In the genomic region with DNA sequence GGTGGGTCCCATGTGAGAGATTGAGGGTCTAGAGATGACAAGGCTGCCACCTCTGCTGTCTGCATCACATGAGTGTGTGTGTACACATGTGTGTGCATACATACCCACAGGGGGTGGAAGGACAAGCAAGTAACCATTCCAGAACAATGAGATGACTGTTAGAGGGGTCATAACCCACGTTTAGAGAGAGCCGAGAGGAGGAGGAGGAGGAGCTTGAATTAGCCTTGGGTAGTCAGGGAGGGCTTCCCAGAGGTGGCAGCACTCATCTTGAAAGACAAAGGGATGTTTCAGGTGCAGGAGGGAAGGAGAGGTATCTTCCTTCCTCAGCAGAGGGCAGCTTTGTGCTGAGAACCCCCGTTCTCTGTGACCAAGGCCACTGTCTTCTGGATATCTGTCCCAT, we compare ENCODE assay signal across 20 cellular contexts. TPM values are rescaled to one million over a fixed set of nuclear protein-coding genes. Genes with fewer than 3 reads are reported as not detected.
DNase-seq lines count a peak whose midpoint lies in the region; ATAC-seq and TF ChIP-seq lines count a peak whose summit lies in the region.
"Had no signal": no experiment of that assay in that cellular context is flagged by ENCODE, and none has a peak within 500 bp of the region (broad histone marks: within the 10 kb centered on the region; RNA-seq: fewer than 3 reads in every experiment).

No MANE protein-coding gene starts in this region.

- no peaks in the 10 kb centered on the region for H3K27me3 ChIP-seq in GM23338 (ENCODE audit: insufficient read depth)
- H3K27me3 ChIP-seq in spleen (replicated peaks in 1 of 7) = no peaks in the 10 kb centered on the region
- H3K27me3 ChIP-seq: BLaER1 treated with 17β-estradiol and CSF1 and Interleukin-3, amounts not matched to agents 10 nM and 100 nM; thyroid gland had no signal

- DNase-seq in GM23338 (ENCODE audit: low spot score) (peak; percentile 61), T-helper 17 cell (no peak), epidermal melanocyte (ENCODE audit: insufficient read length, low spot score) (peak; percentile 80), spleen (no peak), inferior parietal cortex (ENCODE audit: extremely low spot score) (no peak), retina (no peak)
- DNase-seq: activated naive CD4-positive, alpha-beta T cell treated with anti-CD3 and anti-CD28 coated beads, Interleukin-2, amount 10 ng/mL, durations not matched to agents 7 days and 5 days; DND-41; hippocampal formation; left colon; NCI-H1105; NCI-H2171; RPMI8226; stimulated activated CD4-positive, alpha-beta T cell treated with anti-CD3 and anti-CD28 coated beads, Interleukin-4, amount 100 ng/mL, for 4 hours; thyroid gland had no signal

- peaks cover 11% of the 10 kb centered on the region for H3K36me3 Mint-ChIP-seq in GM23338 (ENCODE audit: low read depth)
- H3K36me3 Mint-ChIP-seq in T-helper 17 cell (ENCODE audit: low read depth) = peaks cover 9% of the 10 kb centered on the region
- H3K36me3 Mint-ChIP-seq: brain had no signal

- H3K36me3 ChIP-seq in GM23338 (ENCODE audit: insufficient read depth) = no peaks in the 10 kb centered on the region
- H3K36me3 ChIP-seq in spleen = peaks cover 4 to 83% (median 39%) of the 10 kb centered on the region in 6 donors
- H3K36me3 ChIP-seq: thyroid gland had no signal

- H4K20me1 ChIP-seq in GM23338 (replicated peaks; ENCODE audit: insufficient read depth) = no peaks in the 10 kb centered on the region

- H3K79me2 ChIP-seq in GM23338 (replicated peaks; ENCODE audit: insufficient read depth) = no peaks in the 10 kb centered on the region
- H3K79me2 ChIP-seq: parathyroid adenoma had no signal

- intact Hi-C loops in spleen (cut with DNase I; ENCODE audit: low total_unique reads) = no loop called here

- H3F3A ChIP-seq in GM23338 (replicated peaks; ENCODE audit: low read depth) = no peaks in the 10 kb centered on the region

- peaks cover 9% of the 10 kb centered on the region for H3K27me3 Mint-ChIP-seq in GM23338 (ENCODE audit: insufficient read depth, low read depth, poor library complexity)
- no peaks in the 10 kb centered on the region for H3K27me3 Mint-ChIP-seq in T-helper 17 cell
- H3K27me3 Mint-ChIP-seq: activated naive CD4-positive, alpha-beta T cell treated with anti-CD3 and anti-CD28 coated beads, Interleukin-2, amount 10 ng/mL, durations not matched to agents 7 days and 5 days had no signal

- peaks cover 15% of the 10 kb centered on the region for H3K9me3 Mint-ChIP-seq in GM23338
- H3K9me3 Mint-ChIP-seq: activated naive CD4-positive, alpha-beta T cell treated with anti-CD3 and anti-CD28 coated beads, Interleukin-2, amount 10 ng/mL, durations not matched to agents 7 days and 5 days had no signal

- H3K27ac ChIP-seq in GM23338 (ENCODE audit: low read depth) = no peak overlapping the region
- peak overlapping the region in 5 of 8 donors; percentile 10 to 99 (median 98) for H3K27ac ChIP-seq in spleen
- H3K27ac ChIP-seq: HL-60, parathyroid adenoma, thyroid gland had no signal

- H3K4me3 Mint-ChIP-seq in GM23338 (no peak overlapping the region), T-helper 17 cell (peak overlapping the region; percentile 39)
- H3K4me3 Mint-ChIP-seq: activated naive CD4-positive, alpha-beta T cell treated with anti-CD3 and anti-CD28 coated beads, Interleukin-2, amount 10 ng/mL, durations not matched to agents 7 days and 5 days; brain had no signal

- WGBS in spleen, 5 donors = 63 to 72% (median 66%) methylated on average over 3 of the region's 3 CpGs

- H3K4me2 ChIP-seq in GM23338 = 0 out of 2 replicates have a peak overlapping the region, but pooled peaks have one; percentile 38

- H3K4me3 ChIP-seq in GM23338 (no peak overlapping the region), spleen (no peak overlapping the region)
- H3K4me3 ChIP-seq: BLaER1 treated with 17β-estradiol and CSF1 and Interleukin-3, amounts not matched to agents 10 nM and 100 nM; thyroid gland had no signal

- peak; percentile 15 to 57; a peak in 2 of 4 replicates for TF ChIP-seq CTCF in GM23338 (conservative IDR thresholded peaks at IDR 0.05; ENCODE audit: low read depth in 2 of 2)
- no peak for TF ChIP-seq CTCF in spleen (IDR thresholded peaks at IDR 0.05 in 8 of 11, conservative IDR thresholded peaks at IDR 0.05 in 3 of 11)

- H3K27ac Mint-ChIP-seq in GM23338 (no peak overlapping the region), T-helper 17 cell (peak overlapping the region; percentile 92)

- H3K9me3 ChIP-seq in T-helper 17 cell (ENCODE audit: control insufficient read depth, low read length, poor library complexity, severe bottlenecking) = no peaks in the 10 kb centered on the region
- no peaks in the 10 kb centered on the region for H3K9me3 ChIP-seq in spleen
- H3K9me3 ChIP-seq: BLaER1 treated with 17β-estradiol and CSF1 and Interleukin-3, amounts not matched to agents 10 nM and 100 nM; thyroid gland had no signal

- no peaks in the 10 kb centered on the region for H3K9me2 ChIP-seq in GM23338 (ENCODE audit: insufficient read depth)

- H3K4me1 ChIP-seq in GM23338 (ENCODE audit: insufficient read depth) (peaks cover 7% of the 10 kb centered on the region; the same call in 1 of the 2 replicates), spleen (peaks cover 32 to 98% (median 74%) of the 10 kb centered on the region in 6 donors)
- H3K4me1 ChIP-seq: parathyroid adenoma had no signal

- H3K4me1 Mint-ChIP-seq in GM23338 (peaks cover 21% of the 10 kb centered on the region), T-helper 17 cell (peaks cover 42% of the 10 kb centered on the region)

- no peak overlapping the region for H2AFZ ChIP-seq in GM23338
- H2AFZ ChIP-seq: parathyroid adenoma had no signal

- peak; percentile 55 for ATAC-seq in GM23338
- no peak for ATAC-seq in T-helper 17 cell
- ATAC-seq in GM21619 (IDR thresholded peaks at IDR 0.05; ENCODE audit: unreplicated experiment) = no peak

- no peak for TF ChIP-seq POLR2A in spleen (IDR thresholded peaks at IDR 0.05)

TF ChIP-seq in GM23338, 12 proteins besides CTCF, POLR2A, EP300 and RAD21 (continues in another document):
- TF ChIP-seq, protein P1, sequence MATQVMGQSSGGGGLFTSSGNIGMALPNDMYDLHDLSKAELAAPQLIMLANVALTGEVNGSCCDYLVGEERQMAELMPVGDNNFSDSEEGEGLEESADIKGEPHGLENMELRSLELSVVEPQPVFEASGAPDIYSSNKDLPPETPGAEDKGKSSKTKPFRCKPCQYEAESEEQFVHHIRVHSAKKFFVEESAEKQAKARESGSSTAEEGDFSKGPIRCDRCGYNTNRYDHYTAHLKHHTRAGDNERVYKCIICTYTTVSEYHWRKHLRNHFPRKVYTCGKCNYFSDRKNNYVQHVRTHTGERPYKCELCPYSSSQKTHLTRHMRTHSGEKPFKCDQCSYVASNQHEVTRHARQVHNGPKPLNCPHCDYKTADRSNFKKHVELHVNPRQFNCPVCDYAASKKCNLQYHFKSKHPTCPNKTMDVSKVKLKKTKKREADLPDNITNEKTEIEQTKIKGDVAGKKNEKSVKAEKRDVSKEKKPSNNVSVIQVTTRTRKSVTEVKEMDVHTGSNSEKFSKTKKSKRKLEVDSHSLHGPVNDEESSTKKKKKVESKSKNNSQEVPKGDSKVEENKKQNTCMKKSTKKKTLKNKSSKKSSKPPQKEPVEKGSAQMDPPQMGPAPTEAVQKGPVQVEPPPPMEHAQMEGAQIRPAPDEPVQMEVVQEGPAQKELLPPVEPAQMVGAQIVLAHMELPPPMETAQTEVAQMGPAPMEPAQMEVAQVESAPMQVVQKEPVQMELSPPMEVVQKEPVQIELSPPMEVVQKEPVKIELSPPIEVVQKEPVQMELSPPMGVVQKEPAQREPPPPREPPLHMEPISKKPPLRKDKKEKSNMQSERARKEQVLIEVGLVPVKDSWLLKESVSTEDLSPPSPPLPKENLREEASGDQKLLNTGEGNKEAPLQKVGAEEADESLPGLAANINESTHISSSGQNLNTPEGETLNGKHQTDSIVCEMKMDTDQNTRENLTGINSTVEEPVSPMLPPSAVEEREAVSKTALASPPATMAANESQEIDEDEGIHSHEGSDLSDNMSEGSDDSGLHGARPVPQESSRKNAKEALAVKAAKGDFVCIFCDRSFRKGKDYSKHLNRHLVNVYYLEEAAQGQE (IDR thresholded peaks at IDR 0.05; ENCODE audit: unreplicated experiment) = no peak
- TF ChIP-seq EZH2phosphoT487 (IDR thresholded peaks at IDR 0.05; ENCODE audit: unreplicated experiment) = no peak
- TF ChIP-seq EZH2 (IDR thresholded peaks at IDR 0.05; ENCODE audit: low read depth, unreplicated experiment) = no peak
- TF ChIP-seq JUNB (IDR thresholded peaks at IDR 0.05; ENCODE audit: unreplicated experiment) = no peak
- no peak for TF ChIP-seq STAT1 (IDR thresholded peaks at IDR 0.05; ENCODE audit: unreplicated experiment)

RNA-seq across cellular contexts. Expression of gene TNFRSF1B, which starts 21.3 kb away (rescaled TPM):
- 1.8 and 4.1 TPM in 2 replicates for total RNA-seq in GM23338 (2014; rRNA removed; shearing (Covaris generic))
- polyA plus RNA-seq in GM23338 (2016; fragmentation: Nextera tagmentation; extraction: Ambion mirVana) = 0.68 and 0.91 TPM in 2 replicates
- 100 to 1,000 TPM; 127 to 132 TPM for total RNA-seq in T-helper 17 cell
- 100 to 1,000 TPM; 142 to 233 (median 183) TPM for total RNA-seq in spleen
- polyA plus RNA-seq in spleen = 10 to 100 TPM; 28.5 to 63.2 (median 36.8) TPM

RNA-seq across cellular contexts. Expression of gene VPS13D, which starts 41.7 kb away (rescaled TPM):
- 34.7 and 34.9 TPM in 2 replicates for total RNA-seq in GM23338 (2014; rRNA removed; shearing (Covaris generic))
- polyA plus RNA-seq in GM23338 (2016; fragmentation: Nextera tagmentation; extraction: Ambion mirVana) = 7.5 and 10.7 TPM in 2 replicates
- 10 to 100 TPM; 63.5 to 67.6 TPM for total RNA-seq in T-helper 17 cell
- 100 to 1,000 TPM in 1 of 7 donors, 10 to 100 TPM in 6; 70.3 to 108 (median 93.7) TPM for total RNA-seq in spleen
- 10 to 100 TPM; 10.1 to 15.3 (median 10.5) TPM for polyA plus RNA-seq in spleen

Comparison
In these comparisons a context has a peak if more than half of its experiments do, and no peak if none do; other contexts are left out.
1. DNase-seq: peak in GM23338 (single experiment) and epidermal melanocyte (single experiment); none in T-helper 17 cell (0 of 3), spleen (single experiment), inferior parietal cortex (single experiment) and retina (single experiment).
2. CTCF ChIP-seq: peak in GM23338 (2 of 2); none in spleen (0 of 11).
3. RNA of gene TNFRSF1B, which starts 21.3 kb away (total RNA-seq): 142 to 233 TPM in spleen and 127 to 132 TPM in T-helper 17 cell; 1.8 to 4.1 TPM in GM23338; every median in the first group is over 10 times any median in the second.